In genomic region chr2:200788129-200788718, GRCh38 we compare ENCODE assay signal across 10 cellular contexts. TPM values are rescaled to one million over a fixed set of nuclear protein-coding genes. Genes with fewer than 3 reads are reported as not detected.
A peak's percentile ranks its signal among the peaks of the same experiment; 100 is the strongest.
DNase-seq lines count a peak whose midpoint lies in the region; ATAC-seq and TF ChIP-seq lines count a peak whose summit lies in the region.
"Had no signal": no experiment of that assay in that cellular context is flagged by ENCODE, and none has a peak within 500 bp of the region (broad histone marks: within the 10 kb centered on the region; RNA-seq: fewer than 3 reads in every experiment).

No MANE protein-coding gene starts in this region.

- H3K79me2 ChIP-seq in fibroblast of lung (ENCODE audit: control insufficient read depth, insufficient read depth, low read length): no peaks in the 10 kb centered on the region

- H3K4me2 ChIP-seq in fibroblast of lung (ENCODE audit: extremely low read depth, insufficient read depth, low read length): peak overlapping the region; percentile 85

- H3K4me3 ChIP-seq in SJSA1 (no peak overlapping the region), fibroblast of lung (replicated peaks in 1 of 4; ENCODE audit: control extremely low read depth in 1 of 4, insufficient read depth in 1 of 4, low read depth in 3 of 4, low read length in 4 of 4) (no peak overlapping the region), MG63 (no peak overlapping the region)
- H3K4me3 ChIP-seq: tibial nerve had no signal

- H3K9me3 ChIP-seq in SJSA1 (replicated peaks) (no peaks in the 10 kb centered on the region), fibroblast of lung (ENCODE audit: control insufficient read depth, insufficient read depth, low read depth, low read length) (no peaks in the 10 kb centered on the region), MG63 (no peaks in the 10 kb centered on the region)
- H3K9me3 ChIP-seq: tibial nerve had no signal

- H4K20me1 ChIP-seq in fibroblast of lung (ENCODE audit: control insufficient read depth, extremely low read depth, insufficient read depth, low read length): no peaks in the 10 kb centered on the region

- DNase-seq in EH (ENCODE audit: low read depth) (peak; percentile 92), SJSA1 (ENCODE audit: low read depth in 1 of 2, low spot score in 2 of 2) (peak in 1 of 2 experiments; percentile 45), fibroblast of lung (ENCODE audit: low read depth in 2 of 2) (peak; percentile 50 to 70), pulmonary artery endothelial cell (ENCODE audit: low read depth, low spot score) (peak; percentile 71), NCI-H524 treated with DMSO at 0.1 percent for 48 hours (lab: John Stamatoyannopoulos, UW) (no peak), activated T-cell treated with anti-CD3 and anti-CD28 coated beads for 4 hours (no peak), MG63 (no peak)
- DNase-seq: NCI-H748 treated with DMSO at 0.1 percent for 48 hours had no signal

- no peak for ATAC-seq in GM19395 (IDR thresholded peaks at IDR 0.05; ENCODE audit: unreplicated experiment)

- H3K27me3 ChIP-seq in SJSA1 (replicated peaks) (no peaks in the 10 kb centered on the region), fibroblast of lung (ENCODE audit: control insufficient read depth, insufficient read depth, low read length) (no peaks in the 10 kb centered on the region), MG63 (no peaks in the 10 kb centered on the region)
- H3K27me3 ChIP-seq: tibial nerve had no signal

- H2AFZ ChIP-seq in fibroblast of lung (ENCODE audit: low read length): peak overlapping the region; percentile 0

- H3K27ac ChIP-seq in SJSA1 (peak overlapping the region; percentile 71), fibroblast of lung (ENCODE audit: insufficient read depth, low read length) (peak overlapping the region; percentile 97)

- TF ChIP-seq CTCF in fibroblast of lung (conservative IDR thresholded peaks at IDR 0.05 in 1 of 2, IDR thresholded peaks at IDR 0.05 in 1 of 2; ENCODE audit: low read depth in 1 of 2, low read length in 2 of 2): no peak

- H3K4me1 ChIP-seq in SJSA1 (replicated peaks) (peaks cover 42% of the 10 kb centered on the region), fibroblast of lung (ENCODE audit: control insufficient read depth, extremely low read depth, insufficient read depth, low read length) (peaks cover 15% of the 10 kb centered on the region)

- H3K36me3 ChIP-seq in SJSA1 (no peaks in the 10 kb centered on the region), fibroblast of lung (ENCODE audit: control insufficient read depth, insufficient read depth, low read length) (no peaks in the 10 kb centered on the region), MG63 (no peaks in the 10 kb centered on the region)
- H3K36me3 ChIP-seq: tibial nerve had no signal

- no peak overlapping the region for H3K9ac ChIP-seq in fibroblast of lung (ENCODE audit: insufficient read depth, low read length)

RNA-seq across cellular contexts. Expression of gene BZW1, which starts 23.5 kb away (rescaled TPM):
- 308 and 508 TPM in 2 replicates for total RNA-seq in SJSA1 (2014; rRNA removed; shearing (Covaris generic))
- total RNA-seq in fibroblast of lung: 425 and 429 TPM in 2 replicates
- polyA plus RNA-seq in fibroblast of lung: 296 and 325 TPM in 2 replicates
- polyA plus RNA-seq in fibroblast of lung (2012): 318 and 372 TPM in 2 replicates
- polyA minus RNA-seq in fibroblast of lung (ENCODE audit: low replicate concordance): 154 and 241 TPM in 2 replicates
- 747 and 842 TPM in 2 replicates for total RNA-seq in pulmonary artery endothelial cell
- total RNA-seq in MG63 (2014; rRNA removed; shearing (Covaris generic); ENCODE audit: low replicate concordance): 281 and 464 TPM in 2 replicates

Comparison
In these comparisons a context has a peak if more than half of its experiments do, and no peak if none do; other contexts are left out.
1. DNase-seq: peak in EH (single experiment), fibroblast of lung (2 of 2) and pulmonary artery endothelial cell (single experiment); none in NCI-H524 treated with DMSO at 0.1 percent for 48 hours (single experiment), activated T-cell treated with anti-CD3 and anti-CD28 coated beads for 4 hours (single experiment) and MG63 (single experiment).